In the genomic region with DNA sequence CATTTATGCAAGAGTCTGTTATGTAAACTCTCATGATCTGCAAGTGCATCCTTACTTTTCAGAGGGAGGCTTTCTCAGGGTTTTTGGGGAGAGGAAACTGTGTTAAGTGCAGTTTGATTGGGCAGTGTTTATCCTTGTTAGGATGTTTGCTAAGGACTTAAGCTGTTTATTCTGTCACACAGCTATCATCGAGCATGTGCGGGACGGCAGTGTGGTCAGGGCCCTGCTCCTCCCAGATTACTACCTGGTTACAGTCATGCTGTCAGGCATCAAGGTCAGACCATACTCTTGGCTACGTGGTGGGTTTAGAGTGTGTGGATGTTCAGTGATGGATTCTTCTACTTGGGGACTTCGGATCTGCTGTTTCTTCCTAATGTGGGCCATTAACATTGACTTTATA, we compare ENCODE assay signal across 17 cellular contexts.
"Had no signal": no experiment of that assay in that cellular context is flagged by ENCODE, and none has a peak within 500 bp of the region (broad histone marks: within the 10 kb centered on the region; RNA-seq: fewer than 3 reads in every experiment).

No MANE protein-coding gene starts in this region.

- FAIRE-seq: frontal cortex had no signal

- H3K4me3 ChIP-seq: dorsolateral prefrontal cortex, heart left ventricle, mucosa of descending colon, smooth muscle cell, tibial artery, upper lobe of left lung, vagina had no signal

- H3K9me3 ChIP-seq: heart left ventricle, mucosa of descending colon, tibial artery, upper lobe of left lung, vagina had no signal

- H3K27me3 ChIP-seq: dorsolateral prefrontal cortex, heart left ventricle, tibial artery, upper lobe of left lung, vagina had no signal

- H3K4me1 ChIP-seq: heart left ventricle, tibial artery, upper lobe of left lung, vagina had no signal

- ATAC-seq: heart left ventricle; mucosa of descending colon; naive thymus-derived CD8-positive, alpha-beta T cell; right cardiac atrium; stimulated activated memory B cell treated with anti-CD40 and anti-IgM and Interleukin-4, amounts not matched to agents 10 μg/mL and 1 μg/mL and 100 μg/mL, for 72 hours had no signal

- DNase-seq: cortex of kidney; effector CD8-positive, alpha-beta T cell; heart left ventricle; hypothalamus; kidney glomerular epithelial cell; mammary epithelial cell; mucosa of descending colon; naive thymus-derived CD8-positive, alpha-beta T cell; right cardiac atrium; stimulated activated CD4-positive, alpha-beta T cell treated with anti-CD3 and anti-CD28 coated beads, Interleukin-4, amount 100 ng/mL, for 24 hours; tibial artery; upper lobe of left lung had no signal

- H3K4me2 ChIP-seq: smooth muscle cell had no signal

- H3K27ac ChIP-seq: heart left ventricle, tibial artery, upper lobe of left lung, vagina had no signal
